ENCODE assay signal across 28 cellular contexts in genomic region chr2:160596431-160596830, GRCh38.
"Had no signal": no experiment of that assay in that cellular context is flagged by ENCODE, and none has a peak within 500 bp of the region (broad histone marks: within the 10 kb centered on the region; RNA-seq: fewer than 3 reads in every experiment).

No MANE protein-coding gene starts in this region.

- H3K27me3 Mint-ChIP-seq: activated CD4-positive, alpha-beta memory T cell treated with anti-CD3 and anti-CD28 coated beads for 36 hours; activated CD4-positive, alpha-beta T cell treated with anti-CD3 and anti-CD28 coated beads, Interleukin-2, amount 10 ng/mL, durations not matched to agents 7 days and 5 days had no signal

- H3K36me3 ChIP-seq: adrenal gland, breast epithelium, SJCRH30 had no signal

- H3K4me3 ChIP-seq: adrenal gland, body of pancreas, breast epithelium, SJCRH30, SK-N-MC had no signal

- H3K27ac Mint-ChIP-seq: activated CD4-positive, alpha-beta memory T cell treated with anti-CD3 and anti-CD28 coated beads for 36 hours; activated CD4-positive, alpha-beta T cell treated with anti-CD3 and anti-CD28 coated beads, Interleukin-2, amount 10 ng/mL, durations not matched to agents 7 days and 5 days; activated naive CD4-positive, alpha-beta T cell treated with anti-CD3 and anti-CD28 coated beads for 36 hours; activated naive CD4-positive, alpha-beta T cell treated with anti-CD3 and anti-CD28 coated beads, Interleukin-2, amount 50 U/mL, for 72 hours; activated T-helper 1 cell treated with anti-CD3 and anti-CD28 coated beads, Interleukin-12 subunit alpha, Interleukin-12 subunit beta, Interleukin-2, Interleukin-4 antibody, amounts not matched to agents 30 ng/mL and 10 ng/mL and 1 ng/mL, durations not matched to agents 14 hours and 24 hours and 36 hours; T-helper 1 cell treated with Interleukin-12 subunit alpha and Interleukin-12 subunit beta and Interleukin-4 antibody, amounts not matched to agents 30 μg/mL and 1 μg/mL, for 36 hours; T-helper 2 cell treated with Interferon-gamma antibody and Interleukin-4, amounts not matched to agents 5 μg/mL and 100 μg/mL, for 36 hours had no signal

- H3K4me1 ChIP-seq: adrenal gland, body of pancreas, breast epithelium, SJCRH30 had no signal

- H3K4me2 ChIP-seq: KMS-11 had no signal

- H3K27me3 ChIP-seq: adrenal gland, body of pancreas, breast epithelium, SJCRH30 had no signal

- H3K4me1 Mint-ChIP-seq: activated CD4-positive, alpha-beta T cell treated with anti-CD3 and anti-CD28 coated beads, Interleukin-2, amount 10 ng/mL, durations not matched to agents 7 days and 5 days had no signal

- H3K27ac ChIP-seq: adrenal gland, body of pancreas, breast epithelium, KMS-11, SJCRH30, SK-N-MC had no signal

- H3K36me3 Mint-ChIP-seq: activated CD4-positive, alpha-beta memory T cell treated with anti-CD3 and anti-CD28 coated beads for 36 hours had no signal

- ATAC-seq: activated naive CD4-positive, alpha-beta T cell treated with anti-CD3 and anti-CD28 coated beads, Interleukin-2, amount 50 U/mL, for 72 hours; activated T-cell treated with anti-CD3 and anti-CD28 coated beads, Interleukin-2, amount 50 U/mL, for 4 hours; body of pancreas had no signal

- H3K9me3 ChIP-seq: adrenal gland, body of pancreas, breast epithelium, SJCRH30 had no signal

- DNase-seq: activated CD4-positive, alpha-beta memory T cell treated with anti-CD3 and anti-CD28 coated beads for 36 hours; activated CD4-positive, alpha-beta T cell treated with anti-CD3 and anti-CD28 coated beads, Interleukin-2, amount 10 ng/mL, durations not matched to agents 7 days and 5 days; activated CD8-positive, alpha-beta memory T cell treated with anti-CD3 and anti-CD28 coated beads, Interleukin-2, amount 50 U/mL, for 4 hours; activated gamma-delta T cell treated with Interleukin-2 at 50 U/mL for 16 hours; activated naive CD4-positive, alpha-beta T cell treated with anti-CD3 and anti-CD28 coated beads for 36 hours; activated T-cell treated with anti-CD3 and anti-CD28 coated beads for 4 hours; activated T-cell treated with anti-CD3 and anti-CD28 coated beads, Interleukin-2, amount 50 U/mL, for 4 hours; adrenal gland; aorta; body of pancreas; NCI-H1092 treated with DMSO at 0.1 percent for 48 hours; NCI-H1417; NCI-H146; NCI-H187 treated with DMSO at 0.1 percent for 48 hours; NCI-H2081; NCI-H510A; NCI-H526; NCI-H748 treated with DMSO at 0.1 percent for 48 hours; OCI-M1; SHP77; SJCRH30 had no signal

- H3K9ac ChIP-seq: KMS-11 had no signal

- H3K4me3 Mint-ChIP-seq: activated CD4-positive, alpha-beta memory T cell treated with anti-CD3 and anti-CD28 coated beads for 36 hours; activated CD4-positive, alpha-beta T cell treated with anti-CD3 and anti-CD28 coated beads, Interleukin-2, amount 10 ng/mL, durations not matched to agents 7 days and 5 days; activated naive CD4-positive, alpha-beta T cell treated with anti-CD3 and anti-CD28 coated beads for 36 hours; activated T-cell treated with anti-CD3 and anti-CD28 coated beads, Interleukin-2, amount 50 U/mL, for 4 hours; activated T-helper 1 cell treated with anti-CD3 and anti-CD28 coated beads, Interleukin-12 subunit alpha, Interleukin-12 subunit beta, Interleukin-2, Interleukin-4 antibody, amounts not matched to agents 30 ng/mL and 10 ng/mL and 1 ng/mL, durations not matched to agents 14 hours and 24 hours and 36 hours; T-helper 1 cell treated with Interleukin-12 subunit alpha and Interleukin-12 subunit beta and Interleukin-4 antibody, amounts not matched to agents 30 μg/mL and 1 μg/mL, for 36 hours; T-helper 2 cell treated with Interferon-gamma antibody and Interleukin-4, amounts not matched to agents 5 μg/mL and 100 μg/mL, for 36 hours had no signal
